2 cellular contexts compared by ENCODE assay signal in genomic region chr6:33264015-33264414, GRCh38.
TF ChIP-seq lines count a peak whose summit lies in the region.

No MANE protein-coding gene starts in this region.

TF ChIP-seq in HCT116, 20 proteins besides CTCF, POLR2A, EP300 and RAD21:
- no peak for TF ChIP-seq ZFX (IDR thresholded peaks at IDR 0.05)
- TF ChIP-seq FOSL1 (IDR thresholded peaks at IDR 0.05; ENCODE audit: low read depth) = no peak
- no peak for TF ChIP-seq JUND (IDR thresholded peaks at IDR 0.05)
- no peak for TF ChIP-seq ZBTB33 (IDR thresholded peaks at IDR 0.05; ENCODE audit: extremely low read depth, insufficient replicate concordance, low read length)
- no peak for TF ChIP-seq TCF7L2 (IDR thresholded peaks at IDR 0.05; ENCODE audit: borderline replicate concordance, extremely low read depth, insufficient read depth, insufficient read length)
- no peak for TF ChIP-seq SIN3A (IDR thresholded peaks at IDR 0.05; ENCODE audit: low read depth)
- no peak for TF ChIP-seq SP1 (IDR thresholded peaks at IDR 0.05; ENCODE audit: low read depth)
- TF ChIP-seq ZNF274 (IDR thresholded peaks at IDR 0.05; ENCODE audit: low read depth, low read length) = no peak
- no peak for TF ChIP-seq REST (IDR thresholded peaks at IDR 0.05; ENCODE audit: low read depth)
- TF ChIP-seq ELF1 (IDR thresholded peaks at IDR 0.05; ENCODE audit: borderline replicate concordance, low read depth) = no peak
- no peak for TF ChIP-seq EZH2phosphoT487 (IDR thresholded peaks at IDR 0.05; ENCODE audit: borderline replicate concordance)
- no peak for TF ChIP-seq EGR1 (IDR thresholded peaks at IDR 0.05; ENCODE audit: low read depth)
- no peak for TF ChIP-seq MAX (IDR thresholded peaks at IDR 0.05)
- no peak for TF ChIP-seq YY1 (IDR thresholded peaks at IDR 0.05; ENCODE audit: extremely low read depth, insufficient replicate concordance, low read depth, low read length)
- TF ChIP-seq POLR2AphosphoS5 (IDR thresholded peaks at IDR 0.05; ENCODE audit: low read depth, low read length) = no peak
- no peak for TF ChIP-seq CBX3 (IDR thresholded peaks at IDR 0.05; ENCODE audit: low read depth)
- TF ChIP-seq SRF (IDR thresholded peaks at IDR 0.05; ENCODE audit: low read depth) = no peak
- no peak for TF ChIP-seq EZH2 (IDR thresholded peaks at IDR 0.05)
- no peak for TF ChIP-seq CEBPB (IDR thresholded peaks at IDR 0.05; ENCODE audit: low read depth)
- TF ChIP-seq ATF3 (IDR thresholded peaks at IDR 0.05) = no peak
TF ChIP-seq in HCT116: peak in this region for 0.

TF ChIP-seq in GM12878, 131 proteins besides CTCF, POLR2A, EP300 and RAD21:
- TF ChIP-seq KDM1A (IDR thresholded peaks at IDR 0.05; ENCODE audit: borderline replicate concordance) (no peak), CEBPZ (IDR thresholded peaks at IDR 0.05; ENCODE audit: low read depth, low read length) (no peak), ELK1 (IDR thresholded peaks at IDR 0.05; ENCODE audit: low read depth, low read length) (no peak), PBX3 (IDR thresholded peaks at IDR 0.05; ENCODE audit: insufficient replicate concordance, low read depth, low read length) (no peak), SREBF2 (IDR thresholded peaks at IDR 0.05; ENCODE audit: low read length) (no peak), ATF2 (IDR thresholded peaks at IDR 0.05; ENCODE audit: low read length) (no peak), RBBP5 (conservative IDR thresholded peaks at IDR 0.05) (no peak), IKZF1 (conservative IDR thresholded peaks at IDR 0.05) (no peak), PML (IDR thresholded peaks at IDR 0.05; ENCODE audit: low read length) (no peak), GATAD2B (conservative IDR thresholded peaks at IDR 0.05; ENCODE audit: low read depth) (no peak), SMAD1 (IDR thresholded peaks at IDR 0.05; ENCODE audit: low read depth, partially characterized antibody) (no peak), GABPA (IDR thresholded peaks at IDR 0.05; ENCODE audit: low read depth) (no peak), REST (IDR thresholded peaks at IDR 0.05; ENCODE audit: low read depth, low read length) (no peak), ZZZ3 (IDR thresholded peaks at IDR 0.05; ENCODE audit: control insufficient read depth, insufficient read length, low read depth) (no peak), SREBF1 (IDR thresholded peaks at IDR 0.05; ENCODE audit: low read length) (no peak), NFYA (IDR thresholded peaks at IDR 0.05; ENCODE audit: borderline replicate concordance, low read depth, low read length) (no peak), ZBTB4 (CRISPR knock-in tag; IDR thresholded peaks at IDR 0.05) (no peak)
